8 cellular contexts compared by ENCODE assay signal in genomic region chr20:58447733-58448391, GRCh38. TPM values are rescaled to one million over a fixed set of nuclear protein-coding genes. Genes with fewer than 3 reads are reported as not detected.
DNase-seq lines count a peak whose midpoint lies in the region; ATAC-seq, FAIRE-seq and TF ChIP-seq lines count a peak whose summit lies in the region.

No MANE protein-coding gene starts in this region.

- H4K20me1 ChIP-seq in Karpas-422 (ENCODE audit: insufficient read depth, low read depth, low read length): no peaks in the 10 kb centered on the region; the same call in 1 of the 2 replicates

- H3K9me3 ChIP-seq in Karpas-422 (ENCODE audit: low read length) (no peaks in the 10 kb centered on the region), left lung (no peaks in the 10 kb centered on the region)

- no peak overlapping the region for H2AFZ ChIP-seq in Karpas-422 (ENCODE audit: low read length)

- H3K4me3 ChIP-seq in Karpas-422 (ENCODE audit: low read length) (no peak overlapping the region), bronchial epithelial cell (ENCODE audit: low read depth, low read length) (no peak overlapping the region), left lung (no peak overlapping the region)

- no peaks in the 10 kb centered on the region for H3K9me3 Mint-ChIP-seq in T-helper 2 cell treated with Interferon-gamma antibody and Interleukin-4, amounts not matched to agents 5 μg/mL and 100 μg/mL, for 36 hours

- H3K36me3 Mint-ChIP-seq in T-helper 2 cell treated with Interferon-gamma antibody and Interleukin-4, amounts not matched to agents 5 μg/mL and 100 μg/mL, for 36 hours (ENCODE audit: low read depth): peaks cover 25% of the 10 kb centered on the region

- peaks cover 6% of the 10 kb centered on the region; the same call in 1 of the 2 replicates for H3K4me1 ChIP-seq in Karpas-422 (ENCODE audit: low read length)
- H3K4me1 ChIP-seq in left lung: no peaks in the 10 kb centered on the region

- H3K9me2 ChIP-seq in Karpas-422 (replicated peaks; ENCODE audit: insufficient read depth, low read length): no peaks in the 10 kb centered on the region

- TF ChIP-seq CTCF in bronchial epithelial cell (IDR thresholded peaks at IDR 0.05; ENCODE audit: insufficient read depth, low read length, severe bottlenecking) (peak; percentile 74), left lung (IDR thresholded peaks at IDR 0.05) (peak; percentile 42 to 45)

- peak; percentile 95 for ATAC-seq in left lung
- no peak for ATAC-seq in HG02852 (IDR thresholded peaks at IDR 0.05; ENCODE audit: unreplicated experiment)

- H3K27me3 ChIP-seq in Karpas-422 (ENCODE audit: low read length): no peaks in the 10 kb centered on the region
- H3K27me3 ChIP-seq in bronchial epithelial cell (ENCODE audit: control insufficient read depth, insufficient read depth, low read length): no peaks in the 10 kb centered on the region
- no peaks in the 10 kb centered on the region for H3K27me3 ChIP-seq in left lung

- no peak overlapping the region for H3K4me2 ChIP-seq in Karpas-422 (ENCODE audit: low read depth, low read length, poor library complexity, severe bottlenecking)

- H3K27me3 Mint-ChIP-seq in T-helper 2 cell treated with Interferon-gamma antibody and Interleukin-4, amounts not matched to agents 5 μg/mL and 100 μg/mL, for 36 hours (ENCODE audit: low read depth): no peaks in the 10 kb centered on the region

- H3K4me1 Mint-ChIP-seq in T-helper 2 cell treated with Interferon-gamma antibody and Interleukin-4, amounts not matched to agents 5 μg/mL and 100 μg/mL, for 36 hours (ENCODE audit: low read depth): no peaks in the 10 kb centered on the region

- H3K36me3 ChIP-seq in Karpas-422 (ENCODE audit: insufficient read depth, low read length): peaks cover 13% of the 10 kb centered on the region
- peaks cover 4% of the 10 kb centered on the region for H3K36me3 ChIP-seq in bronchial epithelial cell (ENCODE audit: control insufficient read depth, insufficient read depth, low read length)
- peaks cover 0 to 35% of the 10 kb centered on the region in 2 donors for H3K36me3 ChIP-seq in left lung

- no peak overlapping the region for H3K9ac ChIP-seq in Karpas-422 (ENCODE audit: low read length)

- DNase-seq in NCI-H1436 (lab: John Stamatoyannopoulos, UW) (peak; percentile 20), NCI-H1436 treated with DMSO at 0.1 percent for 48 hours (lab: John Stamatoyannopoulos, UW) (no peak), Karpas-422 (peak; percentile 86), bronchial epithelial cell (ENCODE audit: low read depth) (peak; percentile 51), left lung (no peak)
- DNase-seq in T-helper 2 cell treated with Interferon-gamma antibody and Interleukin-4, amounts not matched to agents 5 μg/mL and 100 μg/mL, for 36 hours (ENCODE audit: low spot score): peak; percentile 34
- DNase-seq in stimulated activated CD8-positive, alpha-beta memory T cell treated with anti-CD3 and anti-CD28 coated beads, Interleukin-4, amount 100 ng/mL, for 48 hours: peak; percentile 67

- no peak overlapping the region for H3K27ac Mint-ChIP-seq in T-helper 2 cell treated with Interferon-gamma antibody and Interleukin-4, amounts not matched to agents 5 μg/mL and 100 μg/mL, for 36 hours

- FAIRE-seq in bronchial epithelial cell (lab: Jason Lieb, UNC): no peak

- H3K79me2 ChIP-seq in Karpas-422 (ENCODE audit: low read length): peaks cover 4% of the 10 kb centered on the region

- intact Hi-C loops in left lung (cut with DNase I): no loop called here

- H3K27ac ChIP-seq in Karpas-422 (ENCODE audit: low read length) (no peak overlapping the region), left lung (no peak overlapping the region)

- H3K4me3 Mint-ChIP-seq in T-helper 2 cell treated with Interferon-gamma antibody and Interleukin-4, amounts not matched to agents 5 μg/mL and 100 μg/mL, for 36 hours: no peak overlapping the region

RNA-seq across cellular contexts. Expression of gene VAPB, which starts 58.8 kb away (rescaled TPM):
- 11.1 and 12.8 TPM in 2 replicates for total RNA-seq in Karpas-422 (2014; rRNA removed; shearing (Covaris generic); ENCODE audit: low replicate concordance)
- 12.9 and 16.3 TPM in 2 replicates for total RNA-seq in bronchial epithelial cell
- total RNA-seq in left lung: 10 to 100 TPM; 49.7 to 52.9 TPM

Comparison
In these comparisons a context has a peak if more than half of its experiments do, and no peak if none do; other contexts are left out.
1. DNase-seq: peak in NCI-H1436 (single experiment), Karpas-422 (single experiment), T-helper 2 cell treated with Interferon-gamma antibody and Interleukin-4, amounts not matched to agents 5 μg/mL and 100 μg/mL, for 36 hours (single experiment), bronchial epithelial cell (single experiment) and stimulated activated CD8-positive, alpha-beta memory T cell treated with anti-CD3 and anti-CD28 coated beads, Interleukin-4, amount 100 ng/mL, for 48 hours (single experiment); none in NCI-H1436 treated with DMSO at 0.1 percent for 48 hours (single experiment) and left lung (0 of 2).